9 cellular contexts compared by ENCODE assay signal in the genomic region with DNA sequence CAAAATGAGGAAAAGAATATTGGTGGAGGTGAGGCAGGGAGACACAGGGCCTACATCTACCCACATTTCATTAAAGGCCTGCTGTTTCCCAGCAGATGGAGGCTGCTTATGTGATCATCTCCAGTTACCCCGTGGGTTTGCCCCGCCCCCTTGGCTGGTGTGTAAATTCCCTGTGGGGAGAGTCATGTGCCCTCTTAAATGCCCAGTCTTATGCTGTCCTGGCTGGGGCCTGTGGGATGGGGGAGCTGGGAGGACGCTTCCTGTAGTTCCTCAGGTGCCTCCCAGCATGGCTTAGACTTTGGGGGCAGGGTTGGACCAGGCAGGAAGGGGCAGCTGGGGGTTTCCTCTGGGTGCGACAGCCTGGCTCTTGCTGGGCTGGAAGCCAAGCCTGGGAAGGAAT. TPM values are rescaled to one million over a fixed set of nuclear protein-coding genes. Genes with fewer than 3 reads are reported as not detected.
DNase-seq lines count a peak whose midpoint lies in the region; ATAC-seq and TF ChIP-seq lines count a peak whose summit lies in the region.
"Had no signal": no experiment of that assay in that cellular context is flagged by ENCODE, and none has a peak within 500 bp of the region (broad histone marks: within the 10 kb centered on the region; RNA-seq: fewer than 3 reads in every experiment).

No MANE protein-coding gene starts in this region.

- H3K4me1 ChIP-seq in mesendoderm (ENCODE audit: control insufficient read depth, low read depth, low read length) = peaks cover 2% of the 10 kb centered on the region

- no peak overlapping the region for H3K27ac Mint-ChIP-seq in T-helper 2 cell treated with Interferon-gamma antibody and Interleukin-4, amounts not matched to agents 5 μg/mL and 100 μg/mL, for 36 hours

- no CpG with 5 or more reads among the region's 4 CpGs for WGBS in mesendoderm (ENCODE audit: extremely low coverage, insufficient coverage, low lambda C conversion rate)

- no peak overlapping the region for H3K4ac ChIP-seq in mesendoderm (ENCODE audit: low read depth, low read length)

- no peak overlapping the region for H4K8ac ChIP-seq in mesendoderm (ENCODE audit: low read depth, low read length)

- H4K5ac ChIP-seq in mesendoderm (ENCODE audit: low read length) = no peak overlapping the region

- H3K9me3 Mint-ChIP-seq in T-helper 2 cell treated with Interferon-gamma antibody and Interleukin-4, amounts not matched to agents 5 μg/mL and 100 μg/mL, for 36 hours = peaks cover 15% of the 10 kb centered on the region

- peaks cover 9% of the 10 kb centered on the region for H3K27me3 Mint-ChIP-seq in T-helper 2 cell treated with Interferon-gamma antibody and Interleukin-4, amounts not matched to agents 5 μg/mL and 100 μg/mL, for 36 hours (ENCODE audit: low read depth)

- no peak overlapping the region for H3K4me3 Mint-ChIP-seq in T-helper 2 cell treated with Interferon-gamma antibody and Interleukin-4, amounts not matched to agents 5 μg/mL and 100 μg/mL, for 36 hours

- no peaks in the 10 kb centered on the region for H3K79me2 ChIP-seq in mesendoderm (ENCODE audit: control insufficient read depth, insufficient read depth, low read length)

- ATAC-seq in HG02763 (IDR thresholded peaks at IDR 0.05; ENCODE audit: unreplicated experiment) = no peak

- H3K36me3 ChIP-seq in mesendoderm (ENCODE audit: control insufficient read depth, insufficient read depth, low read length) = no peaks in the 10 kb centered on the region

- H3K23ac ChIP-seq in mesendoderm (ENCODE audit: low read length) = no peak overlapping the region

- H3K4me2 ChIP-seq in mesendoderm (ENCODE audit: low read length) = no peak overlapping the region

- no peak overlapping the region for H3K27ac ChIP-seq in mesendoderm (ENCODE audit: low read depth, low read length)
- H3K27ac ChIP-seq: 22Rv1 had no signal

- TF ChIP-seq CTCF in cardiac fibroblast (IDR thresholded peaks at IDR 0.05; ENCODE audit: low read depth, low read length) = no peak

- H3K79me1 ChIP-seq in mesendoderm (ENCODE audit: low read length) = no peaks in the 10 kb centered on the region

- DNase-seq in DMS153 (lab: John Stamatoyannopoulos, UW) (peak; percentile 53), DMS153 treated with DMSO at 0.1 percent for 48 hours (lab: John Stamatoyannopoulos, UW; ENCODE audit: unreplicated experiment) (no peak), NCI-H226 (peak; percentile 95), cardiac fibroblast (ENCODE audit: low read depth in 2 of 2) (peak; percentile 95 to 96), mesendoderm (peak; percentile 49), NAMALWA (ENCODE audit: low spot score) (no peak)
- DNase-seq in T-helper 2 cell treated with Interferon-gamma antibody and Interleukin-4, amounts not matched to agents 5 μg/mL and 100 μg/mL, for 36 hours (ENCODE audit: low spot score) = no peak

- H3K56ac ChIP-seq in mesendoderm (ENCODE audit: low read length) = no peak overlapping the region

- no peak overlapping the region for H3K9ac ChIP-seq in mesendoderm (ENCODE audit: low read length)

- H3K36me3 Mint-ChIP-seq in T-helper 2 cell treated with Interferon-gamma antibody and Interleukin-4, amounts not matched to agents 5 μg/mL and 100 μg/mL, for 36 hours (ENCODE audit: low read depth) = peaks cover 12% of the 10 kb centered on the region

- no peak overlapping the region for H2BK15ac ChIP-seq in mesendoderm (replicated peaks; ENCODE audit: low read depth)

- H3K27me3 ChIP-seq in mesendoderm (ENCODE audit: insufficient read depth, low read length, poor library complexity) = no peaks in the 10 kb centered on the region

- H2BK120ac ChIP-seq in mesendoderm (ENCODE audit: low read depth, low read length) = no peak overlapping the region

- H3K4me1 Mint-ChIP-seq in T-helper 2 cell treated with Interferon-gamma antibody and Interleukin-4, amounts not matched to agents 5 μg/mL and 100 μg/mL, for 36 hours (ENCODE audit: low read depth) = peaks cover 28% of the 10 kb centered on the region

- no peak overlapping the region for H2AK5ac ChIP-seq in mesendoderm (ENCODE audit: low read length)

- H2BK5ac ChIP-seq in mesendoderm (ENCODE audit: low read length) = no peak overlapping the region

- no peak overlapping the region for H3K18ac ChIP-seq in mesendoderm (ENCODE audit: low read length)

- H3K4me3 ChIP-seq in cardiac fibroblast (replicated peaks in 1 of 2; ENCODE audit: low read depth in 2 of 2, low read length in 2 of 2) (no peak overlapping the region), mesendoderm (ENCODE audit: low read length) (no peak overlapping the region)

RNA-seq across cellular contexts. Expression of a gene that starts 15.5 kb away (rescaled TPM):
- 12.3 TPM for polyA plus RNA-seq in mesendoderm (2013, experiment 1 of 2)
- polyA plus RNA-seq in mesendoderm (2013, experiment 2 of 2) = 12.8 TPM

Comparison
In these comparisons a context has a peak if more than half of its experiments do, and no peak if none do; other contexts are left out.
1. DNase-seq: peak in DMS153 (single experiment), NCI-H226 (single experiment), cardiac fibroblast (2 of 2) and mesendoderm (single experiment); none in DMS153 treated with DMSO at 0.1 percent for 48 hours (single experiment), NAMALWA (single experiment) and T-helper 2 cell treated with Interferon-gamma antibody and Interleukin-4, amounts not matched to agents 5 μg/mL and 100 μg/mL, for 36 hours (single experiment).